8 cellular contexts compared by ENCODE assay signal in the genomic region with DNA sequence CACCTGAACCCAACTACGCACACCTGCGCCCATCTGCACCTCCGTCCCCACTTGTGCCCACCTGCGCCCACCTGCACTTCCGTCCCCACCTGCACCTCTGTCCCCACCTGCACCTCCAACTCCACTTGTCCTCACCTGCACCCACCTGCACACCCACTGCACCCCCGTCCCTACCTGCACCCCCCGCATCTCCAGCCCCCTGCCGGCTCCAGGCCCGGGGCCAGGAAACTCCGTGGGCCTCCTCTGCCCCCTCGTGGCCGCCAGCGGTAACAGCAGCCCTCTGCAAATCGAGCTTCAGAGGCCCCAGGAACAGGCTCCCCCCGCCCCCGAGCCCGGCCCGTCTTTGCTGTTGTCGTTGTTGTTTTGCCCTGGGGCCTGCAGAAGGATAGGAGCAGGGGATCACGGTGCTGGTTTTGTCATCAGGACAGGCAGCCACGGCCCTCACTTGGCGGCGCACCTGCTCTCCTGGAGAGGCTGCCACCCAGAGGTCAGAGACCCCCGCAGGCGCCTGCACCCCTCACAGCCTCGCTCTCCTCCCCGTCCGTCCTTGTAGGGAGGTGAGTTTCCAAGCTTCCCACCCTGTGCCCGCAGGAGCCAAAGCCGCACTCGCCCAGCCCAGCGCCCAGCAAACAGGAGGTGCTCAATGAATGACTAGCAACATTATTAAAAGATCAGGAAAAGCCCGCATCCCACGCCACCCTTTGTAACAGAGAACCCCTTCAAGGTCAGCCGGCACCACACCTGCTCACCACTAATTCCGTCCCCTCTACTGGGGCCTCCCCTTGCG.
DNase-seq lines count a peak whose midpoint lies in the region; ATAC-seq and FAIRE-seq lines count a peak whose summit lies in the region.

No MANE protein-coding gene starts in this region.

- H3K36me3 ChIP-seq in SJCRH30, result no peaks in the 10 kb centered on the region

- H3K9me3 ChIP-seq in SJCRH30 (replicated peaks), result no peaks in the 10 kb centered on the region

- H3K4me3 Mint-ChIP-seq in activated naive CD4-positive, alpha-beta T cell treated with anti-CD3 and anti-CD28 coated beads, Interleukin-2, amount 10 ng/mL, durations not matched to agents 7 days and 5 days, result no peak overlapping the region

- peaks cover 15% of the 10 kb centered on the region for H3K4me1 Mint-ChIP-seq in activated naive CD4-positive, alpha-beta T cell treated with anti-CD3 and anti-CD28 coated beads, Interleukin-2, amount 10 ng/mL, durations not matched to agents 7 days and 5 days

- H3K27me3 ChIP-seq in SJCRH30, result no peaks in the 10 kb centered on the region

- H3K4me3 ChIP-seq in SJCRH30, result no peak overlapping the region

- no peaks in the 10 kb centered on the region for H3K36me3 Mint-ChIP-seq in activated naive CD4-positive, alpha-beta T cell treated with anti-CD3 and anti-CD28 coated beads, Interleukin-2, amount 10 ng/mL, durations not matched to agents 7 days and 5 days

- no peak overlapping the region for H3K27ac ChIP-seq in SJCRH30

- H3K27me3 Mint-ChIP-seq in activated naive CD4-positive, alpha-beta T cell treated with anti-CD3 and anti-CD28 coated beads, Interleukin-2, amount 10 ng/mL, durations not matched to agents 7 days and 5 days, result peaks cover 66% of the 10 kb centered on the region

- H3K9me3 Mint-ChIP-seq in activated naive CD4-positive, alpha-beta T cell treated with anti-CD3 and anti-CD28 coated beads, Interleukin-2, amount 10 ng/mL, durations not matched to agents 7 days and 5 days, result no peaks in the 10 kb centered on the region

- no peak for ATAC-seq in HG03469 (IDR thresholded peaks at IDR 0.05; ENCODE audit: unreplicated experiment)

- intact Hi-C loops in head of caudate nucleus (cut with DNase I), result no loop called here

- DNase-seq in NK-92 treated with Interleukin-12 subunit alpha and Interleukin-12 subunit beta, amount 100 ng/mL, for 24 hours (lab: John Stamatoyannopoulos, UW), result peak; percentile 36
- DNase-seq in NK-92 (lab: John Stamatoyannopoulos, UW; ENCODE audit: unreplicated experiment) (no peak), SJCRH30 (peak; percentile 44 to 58), head of caudate nucleus (peak; percentile 49 to 90 (median 78)), pons (ENCODE audit: low spot score) (peak; percentile 45), urothelium cell line (ENCODE audit: low spot score) (peak; percentile 71)
- DNase-seq in activated naive CD4-positive, alpha-beta T cell treated with anti-CD3 and anti-CD28 coated beads, Interleukin-2, amount 10 ng/mL, durations not matched to agents 7 days and 5 days, result peak; percentile 85

- CTCF ChIA-PET in activated naive CD4-positive, alpha-beta T cell treated with anti-CD3 and anti-CD28 coated beads, Interleukin-2, amount 10 ng/mL, durations not matched to agents 7 days and 5 days (lab: Charles Lee), result interaction anchor here (0.7 to 3.3 kb wide), 14 partner anchors 9 to 670 kb away, joined by 3 to 48 read pairs (median 8); a partner anchor contains a TSS

- no peaks in the 10 kb centered on the region; the same call in 1 of the 2 replicates for H3K4me1 ChIP-seq in SJCRH30

- H3K27ac Mint-ChIP-seq in activated naive CD4-positive, alpha-beta T cell treated with anti-CD3 and anti-CD28 coated beads, Interleukin-2, amount 10 ng/mL, durations not matched to agents 7 days and 5 days, result no peak overlapping the region

- FAIRE-seq in urothelium cell line (lab: Jason Lieb, UNC), result no peak
